In the genomic region with DNA sequence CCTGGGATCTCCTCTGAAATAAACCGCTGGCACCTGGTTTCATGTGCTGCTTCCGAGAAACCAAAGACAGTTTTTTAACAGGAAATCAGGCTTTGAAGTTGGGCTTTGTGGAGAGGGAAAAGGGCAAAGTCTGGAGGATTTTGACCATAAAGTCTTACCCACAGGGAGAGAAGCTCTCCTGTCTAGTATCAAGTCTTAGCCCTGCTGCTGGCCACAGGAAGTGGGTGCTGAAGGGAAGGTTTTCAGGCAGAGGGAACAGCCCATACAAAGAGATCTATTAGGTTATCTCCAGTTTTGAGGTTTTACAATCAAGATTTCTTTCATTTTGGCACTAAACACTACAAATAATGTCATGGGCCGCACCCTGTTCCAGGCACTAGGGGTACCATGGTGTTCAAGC, we compare ENCODE assay signal across 2 cellular contexts.
TF ChIP-seq lines count a peak whose summit lies in the region.

No MANE protein-coding gene starts in this region.

TF ChIP-seq in liver, 16 proteins besides CTCF, POLR2A, EP300 and RAD21:
- no peak for TF ChIP-seq NR2F2 (IDR thresholded peaks at IDR 0.05)
- TF ChIP-seq, protein P1, sequence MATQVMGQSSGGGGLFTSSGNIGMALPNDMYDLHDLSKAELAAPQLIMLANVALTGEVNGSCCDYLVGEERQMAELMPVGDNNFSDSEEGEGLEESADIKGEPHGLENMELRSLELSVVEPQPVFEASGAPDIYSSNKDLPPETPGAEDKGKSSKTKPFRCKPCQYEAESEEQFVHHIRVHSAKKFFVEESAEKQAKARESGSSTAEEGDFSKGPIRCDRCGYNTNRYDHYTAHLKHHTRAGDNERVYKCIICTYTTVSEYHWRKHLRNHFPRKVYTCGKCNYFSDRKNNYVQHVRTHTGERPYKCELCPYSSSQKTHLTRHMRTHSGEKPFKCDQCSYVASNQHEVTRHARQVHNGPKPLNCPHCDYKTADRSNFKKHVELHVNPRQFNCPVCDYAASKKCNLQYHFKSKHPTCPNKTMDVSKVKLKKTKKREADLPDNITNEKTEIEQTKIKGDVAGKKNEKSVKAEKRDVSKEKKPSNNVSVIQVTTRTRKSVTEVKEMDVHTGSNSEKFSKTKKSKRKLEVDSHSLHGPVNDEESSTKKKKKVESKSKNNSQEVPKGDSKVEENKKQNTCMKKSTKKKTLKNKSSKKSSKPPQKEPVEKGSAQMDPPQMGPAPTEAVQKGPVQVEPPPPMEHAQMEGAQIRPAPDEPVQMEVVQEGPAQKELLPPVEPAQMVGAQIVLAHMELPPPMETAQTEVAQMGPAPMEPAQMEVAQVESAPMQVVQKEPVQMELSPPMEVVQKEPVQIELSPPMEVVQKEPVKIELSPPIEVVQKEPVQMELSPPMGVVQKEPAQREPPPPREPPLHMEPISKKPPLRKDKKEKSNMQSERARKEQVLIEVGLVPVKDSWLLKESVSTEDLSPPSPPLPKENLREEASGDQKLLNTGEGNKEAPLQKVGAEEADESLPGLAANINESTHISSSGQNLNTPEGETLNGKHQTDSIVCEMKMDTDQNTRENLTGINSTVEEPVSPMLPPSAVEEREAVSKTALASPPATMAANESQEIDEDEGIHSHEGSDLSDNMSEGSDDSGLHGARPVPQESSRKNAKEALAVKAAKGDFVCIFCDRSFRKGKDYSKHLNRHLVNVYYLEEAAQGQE (IDR thresholded peaks at IDR 0.05), result peak; percentile 59

TF ChIP-seq in HepG2, 621 proteins besides CTCF, POLR2A, EP300 and RAD21:
- TF ChIP-seq GATAD2A (CRISPR knock-in tag; IDR thresholded peaks at IDR 0.05) (no peak), NAIF1 (CRISPR knock-in tag; IDR thresholded peaks at IDR 0.05; ENCODE audit: borderline replicate concordance) (no peak), TEAD3 (CRISPR knock-in tag; optimal IDR thresholded peaks at IDR 0.05; ENCODE audit: borderline replicate concordance) (no peak), TRIM24 (CRISPR knock-in tag; IDR thresholded peaks at IDR 0.05) (no peak), ZNF317 (CRISPR knock-in tag; IDR thresholded peaks at IDR 0.05) (no peak), ZNF629 (CRISPR knock-in tag; conservative IDR thresholded peaks at IDR 0.05) (no peak)
- TF ChIP-seq, protein P2, sequence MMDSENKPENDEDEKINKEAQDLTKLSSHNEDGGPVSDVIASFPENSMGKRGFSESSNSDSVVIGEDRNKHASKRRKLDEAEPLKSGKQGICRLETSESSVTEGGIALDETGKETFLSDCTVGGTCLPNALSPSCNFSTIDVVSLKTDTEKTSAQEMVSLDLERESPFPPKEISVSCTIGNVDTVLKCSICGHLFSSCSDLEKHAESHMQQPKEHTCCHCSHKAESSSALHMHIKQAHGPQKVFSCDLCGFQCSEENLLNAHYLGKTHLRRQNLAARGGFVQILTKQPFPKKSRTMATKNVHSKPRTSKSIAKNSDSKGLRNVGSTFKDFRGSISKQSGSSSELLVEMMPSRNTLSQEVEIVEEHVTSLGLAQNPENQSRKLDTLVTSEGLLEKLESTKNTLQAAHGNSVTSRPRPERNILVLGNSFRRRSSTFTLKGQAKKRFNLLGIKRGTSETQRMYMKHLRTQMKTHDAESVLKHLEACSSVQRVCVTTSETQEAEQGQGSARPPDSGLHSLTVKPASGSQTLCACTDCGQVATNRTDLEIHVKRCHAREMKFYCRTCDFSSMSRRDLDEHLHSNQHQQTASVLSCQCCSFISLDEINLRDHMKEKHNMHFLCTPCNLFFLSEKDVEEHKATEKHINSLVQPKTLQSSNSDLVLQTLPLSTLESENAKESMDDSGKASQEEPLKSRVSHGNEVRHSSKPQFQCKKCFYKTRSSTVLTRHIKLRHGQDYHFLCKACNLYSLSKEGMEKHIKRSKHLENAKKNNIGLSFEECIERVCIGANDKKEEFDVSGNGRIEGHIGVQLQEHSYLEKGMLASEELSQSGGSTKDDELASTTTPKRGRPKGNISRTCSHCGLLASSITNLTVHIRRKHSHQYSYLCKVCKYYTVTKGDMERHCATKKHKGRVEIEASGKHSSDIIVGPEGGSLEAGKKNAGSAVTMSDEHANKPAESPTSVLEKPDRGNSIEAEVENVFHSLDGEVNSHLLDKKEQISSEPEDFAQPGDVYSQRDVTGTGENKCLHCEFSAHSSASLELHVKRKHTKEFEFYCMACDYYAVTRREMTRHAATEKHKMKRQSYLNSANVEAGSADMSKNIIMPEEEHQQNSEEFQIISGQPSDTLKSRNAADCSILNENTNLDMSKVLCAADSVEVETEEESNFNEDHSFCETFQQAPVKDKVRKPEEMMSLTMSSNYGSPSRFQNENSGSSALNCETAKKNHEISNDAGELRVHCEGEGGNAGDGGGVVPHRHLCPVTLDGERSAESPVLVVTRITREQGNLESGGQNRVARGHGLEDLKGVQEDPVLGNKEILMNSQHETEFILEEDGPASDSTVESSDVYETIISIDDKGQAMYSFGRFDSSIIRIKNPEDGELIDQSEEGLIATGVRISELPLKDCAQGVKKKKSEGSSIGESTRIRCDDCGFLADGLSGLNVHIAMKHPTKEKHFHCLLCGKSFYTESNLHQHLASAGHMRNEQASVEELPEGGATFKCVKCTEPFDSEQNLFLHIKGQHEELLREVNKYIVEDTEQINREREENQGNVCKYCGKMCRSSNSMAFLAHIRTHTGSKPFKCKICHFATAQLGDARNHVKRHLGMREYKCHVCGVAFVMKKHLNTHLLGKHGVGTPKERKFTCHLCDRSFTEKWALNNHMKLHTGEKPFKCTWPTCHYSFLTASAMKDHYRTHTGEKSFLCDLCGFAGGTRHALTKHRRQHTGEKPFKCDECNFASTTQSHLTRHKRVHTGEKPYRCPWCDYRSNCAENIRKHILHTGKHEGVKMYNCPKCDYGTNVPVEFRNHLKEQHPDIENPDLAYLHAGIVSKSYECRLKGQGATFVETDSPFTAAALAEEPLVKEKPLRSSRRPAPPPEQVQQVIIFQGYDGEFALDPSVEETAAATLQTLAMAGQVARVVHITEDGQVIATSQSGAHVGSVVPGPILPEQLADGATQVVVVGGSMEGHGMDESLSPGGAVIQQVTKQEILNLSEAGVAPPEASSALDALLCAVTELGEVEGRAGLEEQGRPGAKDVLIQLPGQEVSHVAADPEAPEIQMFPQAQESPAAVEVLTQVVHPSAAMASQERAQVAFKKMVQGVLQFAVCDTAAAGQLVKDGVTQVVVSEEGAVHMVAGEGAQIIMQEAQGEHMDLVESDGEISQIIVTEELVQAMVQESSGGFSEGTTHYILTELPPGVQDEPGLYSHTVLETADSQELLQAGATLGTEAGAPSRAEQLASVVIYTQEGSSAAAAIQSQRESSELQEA (CRISPR knock-in tag; IDR thresholded peaks at IDR 0.05; ENCODE audit: not compliant biosample characterization), result no peak
- TF ChIP-seq, protein P3, sequence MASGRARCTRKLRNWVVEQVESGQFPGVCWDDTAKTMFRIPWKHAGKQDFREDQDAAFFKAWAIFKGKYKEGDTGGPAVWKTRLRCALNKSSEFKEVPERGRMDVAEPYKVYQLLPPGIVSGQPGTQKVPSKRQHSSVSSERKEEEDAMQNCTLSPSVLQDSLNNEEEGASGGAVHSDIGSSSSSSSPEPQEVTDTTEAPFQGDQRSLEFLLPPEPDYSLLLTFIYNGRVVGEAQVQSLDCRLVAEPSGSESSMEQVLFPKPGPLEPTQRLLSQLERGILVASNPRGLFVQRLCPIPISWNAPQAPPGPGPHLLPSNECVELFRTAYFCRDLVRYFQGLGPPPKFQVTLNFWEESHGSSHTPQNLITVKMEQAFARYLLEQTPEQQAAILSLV (CRISPR knock-in tag; IDR thresholded peaks at IDR 0.05; ENCODE audit: borderline replicate concordance), result no peak
- TF ChIP-seq, protein P4, sequence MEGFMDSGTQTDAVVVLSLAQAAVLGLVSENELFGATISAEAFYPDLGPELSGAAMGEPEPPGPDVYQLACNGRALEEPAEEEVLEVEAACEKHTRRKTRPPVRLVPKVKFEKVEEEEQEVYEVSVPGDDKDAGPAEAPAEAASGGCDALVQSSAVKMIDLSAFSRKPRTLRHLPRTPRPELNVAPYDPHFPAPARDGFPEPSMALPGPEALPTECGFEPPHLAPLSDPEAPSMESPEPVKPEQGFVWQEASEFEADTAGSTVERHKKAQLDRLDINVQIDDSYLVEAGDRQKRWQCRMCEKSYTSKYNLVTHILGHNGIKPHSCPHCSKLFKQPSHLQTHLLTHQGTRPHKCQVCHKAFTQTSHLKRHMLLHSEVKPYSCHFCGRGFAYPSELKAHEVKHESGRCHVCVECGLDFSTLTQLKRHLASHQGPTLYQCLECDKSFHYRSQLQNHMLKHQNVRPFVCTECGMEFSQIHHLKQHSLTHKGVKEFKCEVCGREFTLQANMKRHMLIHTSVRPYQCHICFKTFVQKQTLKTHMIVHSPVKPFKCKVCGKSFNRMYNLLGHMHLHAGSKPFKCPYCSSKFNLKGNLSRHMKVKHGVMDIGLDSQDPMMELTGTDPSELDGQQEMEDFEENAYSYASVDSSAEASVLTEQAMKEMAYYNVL (CRISPR knock-in tag; IDR thresholded peaks at IDR 0.05; ENCODE audit: borderline replicate concordance), result no peak
